In genomic region chr2:219279151-219279915, GRCh38 we compare ENCODE assay signal across 8 cellular contexts. TPM values are rescaled to one million over a fixed set of nuclear protein-coding genes. Genes with fewer than 3 reads are reported as not detected.
A peak's percentile ranks its signal among the peaks of the same experiment; 100 is the strongest.
DNase-seq lines count a peak whose midpoint lies in the region; ATAC-seq lines count a peak whose summit lies in the region.

TSS of gene DNAJB2 (plus strand) at chr2:219279366. CDS start at chr2:219279834, 468 bp downstream.

- H3K9me3 ChIP-seq in NT2/D1 (ENCODE audit: insufficient read depth, low read length) (no peaks in the 10 kb centered on the region), endocrine pancreas (ENCODE audit: control insufficient read depth, low read length) (no peaks in the 10 kb centered on the region), mesenchymal stem cell (ENCODE audit: control insufficient read depth, low read length) (no peaks in the 10 kb centered on the region)

- CTCF ChIA-PET in activated CD8-positive, alpha-beta memory T cell treated with anti-CD3 and anti-CD28 coated beads, Interleukin-2, amount 10 ng/mL, durations not matched to agents 7 days and 5 days (lab: Charles Lee) = interaction anchor here (0.6 to 14.8 kb wide), 28 partner anchors 10 to 381 kb away, joined by 3 to 260 read pairs (median 4); partner anchors contain the start of genes GLB1L, NHEJ1, STK16 and TUBA4A

- peak within 1 kb of the TSS; percentile 94 for H3K4me3 Mint-ChIP-seq in activated CD8-positive, alpha-beta memory T cell treated with anti-CD3 and anti-CD28 coated beads, Interleukin-2, amount 10 ng/mL, durations not matched to agents 7 days and 5 days

- peak within 1 kb of the TSS; percentile 99 for H2BK15ac ChIP-seq in mesenchymal stem cell (ENCODE audit: low read depth, poor library complexity, severe bottlenecking)

- peak within 1 kb of the TSS; percentile 84 for H2AK5ac ChIP-seq in mesenchymal stem cell (ENCODE audit: low read length, severe bottlenecking)

- peak; percentile 83 for ATAC-seq in GM21381 (IDR thresholded peaks at IDR 0.05; ENCODE audit: unreplicated experiment)
- peak; percentile 90 for ATAC-seq in activated CD8-positive, alpha-beta memory T cell treated with anti-CD3 and anti-CD28 coated beads, Interleukin-2, amount 10 ng/mL, durations not matched to agents 7 days and 5 days

- H3K9me3 Mint-ChIP-seq in activated CD8-positive, alpha-beta memory T cell treated with anti-CD3 and anti-CD28 coated beads, Interleukin-2, amount 10 ng/mL, durations not matched to agents 7 days and 5 days (ENCODE audit: low read depth) = no peaks in the 10 kb centered on the region

- H4K8ac ChIP-seq in mesenchymal stem cell (ENCODE audit: low read length) = peak within 1 kb of the TSS; percentile 51

- peak within 1 kb of the TSS; percentile 61 for H3K4me3 ChIP-seq in NT2/D1 (ENCODE audit: insufficient read length, low read depth)
- H3K4me3 ChIP-seq in endocrine pancreas (ENCODE audit: control insufficient read depth, insufficient read depth, low read length) = peak within 1 kb of the TSS; percentile 51
- peak within 1 kb of the TSS; percentile 68 to 94 for H3K4me3 ChIP-seq in mesenchymal stem cell (ENCODE audit: insufficient read depth in 1 of 2, low read depth in 1 of 2, low read length in 2 of 2)

- H4K91ac ChIP-seq in mesenchymal stem cell (ENCODE audit: low read length) = peak within 1 kb of the TSS; percentile 2

- peak within 1 kb of the TSS; percentile 45 to 91 for H3K18ac ChIP-seq in mesenchymal stem cell (ENCODE audit: low read depth in 1 of 2, low read length in 2 of 2)

- peaks cover 32% of the 10 kb centered on the region for H3K4me1 Mint-ChIP-seq in activated CD8-positive, alpha-beta memory T cell treated with anti-CD3 and anti-CD28 coated beads, Interleukin-2, amount 10 ng/mL, durations not matched to agents 7 days and 5 days

- H3K27me3 Mint-ChIP-seq in activated CD8-positive, alpha-beta memory T cell treated with anti-CD3 and anti-CD28 coated beads, Interleukin-2, amount 10 ng/mL, durations not matched to agents 7 days and 5 days = no peaks in the 10 kb centered on the region

- H2BK120ac ChIP-seq in mesenchymal stem cell (ENCODE audit: low read depth, low read length) = peak within 1 kb of the TSS; percentile 97

- peak within 1 kb of the TSS; percentile 82 to 90 for H2BK12ac ChIP-seq in mesenchymal stem cell (ENCODE audit: low read length in 2 of 2)

- H3K4me1 ChIP-seq in NT2/D1 (ENCODE audit: insufficient read depth, insufficient read length) (peaks cover 12% of the 10 kb centered on the region), endocrine pancreas (ENCODE audit: control insufficient read depth, insufficient read depth, low read length) (peaks cover 7% of the 10 kb centered on the region), mesenchymal stem cell (ENCODE audit: control insufficient read depth, insufficient read depth, low read depth, low read length) (peaks cover 32% of the 10 kb centered on the region)

- H3K27me3 ChIP-seq in NT2/D1 (ENCODE audit: insufficient read depth, insufficient read length) = no peaks in the 10 kb centered on the region
- no peaks in the 10 kb centered on the region for H3K27me3 ChIP-seq in endocrine pancreas (ENCODE audit: control insufficient read depth, insufficient read depth, low read length)
- H3K27me3 ChIP-seq in mesenchymal stem cell (ENCODE audit: control insufficient read depth in 1 of 2, insufficient read depth in 1 of 2, low read length in 2 of 2) = no peaks in the 10 kb centered on the region

- peak within 1 kb of the TSS; percentile 57 for H2AFZ ChIP-seq in mesenchymal stem cell (ENCODE audit: low read depth, low read length)

- H3K27ac Mint-ChIP-seq in activated CD8-positive, alpha-beta memory T cell treated with anti-CD3 and anti-CD28 coated beads, Interleukin-2, amount 10 ng/mL, durations not matched to agents 7 days and 5 days = peak within 1 kb of the TSS; percentile 96

- peak within 1 kb of the TSS; percentile 96 for H2BK5ac ChIP-seq in mesenchymal stem cell (ENCODE audit: low read depth, low read length, poor library complexity, severe bottlenecking)

- peak within 1 kb of the TSS; percentile 49 to 94 for H3K4ac ChIP-seq in mesenchymal stem cell (ENCODE audit: low read depth in 1 of 2, low read length in 2 of 2)

- H3K23ac ChIP-seq in mesenchymal stem cell (ENCODE audit: low read length in 2 of 2) = peak within 1 kb of the TSS in 1 of 2 experiments; percentile 89

- H3K36me3 ChIP-seq in NT2/D1 (ENCODE audit: insufficient read depth, insufficient read length, low read length) (peaks cover 41% of the 10 kb centered on the region), endocrine pancreas (ENCODE audit: control insufficient read depth, insufficient read depth, low read length) (no peaks in the 10 kb centered on the region), mesenchymal stem cell (ENCODE audit: control insufficient read depth in 1 of 2, insufficient read depth in 2 of 2, low read depth in 1 of 2, low read length in 2 of 2) (peaks cover 37 to 41% of the 10 kb centered on the region in 2 experiments)

- H3K4me2 ChIP-seq in mesenchymal stem cell (ENCODE audit: low read length, poor library complexity, severe bottlenecking) = peak within 1 kb of the TSS; percentile 65

- H3K79me1 ChIP-seq in mesenchymal stem cell (replicated peaks; ENCODE audit: low read length, poor library complexity, severe bottlenecking) = peaks cover 13% of the 10 kb centered on the region

- H3K27ac ChIP-seq in mesenchymal stem cell (ENCODE audit: low read length, poor library complexity, severe bottlenecking) = peak within 1 kb of the TSS; percentile 85

- peak within 1 kb of the TSS; percentile 76 for H3K9ac ChIP-seq in NT2/D1 (ENCODE audit: insufficient read length, low read depth)
- H3K9ac ChIP-seq in endocrine pancreas (ENCODE audit: control insufficient read depth, insufficient read depth, low read length) = peak within 1 kb of the TSS; percentile 74
- H3K9ac ChIP-seq in mesenchymal stem cell (ENCODE audit: low read length) = peak within 1 kb of the TSS; percentile 97

- DNase-seq in COR-L47 (lab: John Stamatoyannopoulos, UW) (peak; percentile 98), HUDEP-2 (lab: John Stamatoyannopoulos, UW; ENCODE audit: unreplicated experiment in 76 of 76) (peak in 75 of 76 experiments; percentile 80 to 100 (median 99)), NT2/D1 (ENCODE audit: low read depth, low spot score) (peak; percentile 95), mesenchymal stem cell (peak; percentile 100)
- DNase-seq in activated CD8-positive, alpha-beta memory T cell treated with anti-CD3 and anti-CD28 coated beads, Interleukin-2, amount 10 ng/mL, durations not matched to agents 7 days and 5 days = peak; percentile 99
- DNase-seq in stimulated activated CD8-positive, alpha-beta memory T cell treated with anti-CD3 and anti-CD28 coated beads, Interleukin-12 subunit alpha, Interleukin-12 subunit beta, amount 100 ng/mL, for 4 hours (ENCODE audit: low read depth) = peak; percentile 99

- 0% methylated on average over 59 of the region's 65 CpGs for WGBS in mesenchymal stem cell

- peaks cover 12% of the 10 kb centered on the region for H3K36me3 Mint-ChIP-seq in activated CD8-positive, alpha-beta memory T cell treated with anti-CD3 and anti-CD28 coated beads, Interleukin-2, amount 10 ng/mL, durations not matched to agents 7 days and 5 days

- H3K14ac ChIP-seq in mesenchymal stem cell (ENCODE audit: low read length in 2 of 2) = peak within 1 kb of the TSS in 1 of 2 experiments; percentile 68

RNA-seq across cellular contexts. Expression of gene DNAJB2, which starts in this region (rescaled TPM):
- 10 to 100 TPM; 48.2 to 49.0 TPM for total RNA-seq in activated CD8-positive, alpha-beta memory T cell treated with anti-CD3 and anti-CD28 coated beads, Interleukin-2, amount 10 ng/mL, durations not matched to agents 7 days and 5 days
- 32.5 TPM for polyA plus RNA-seq in mesenchymal stem cell (2013, experiment 1 of 2)
- 34.8 TPM for polyA plus RNA-seq in mesenchymal stem cell (2013, experiment 2 of 2)

Comparison
In these comparisons a context has a peak if more than half of its experiments do, and no peak if none do; other contexts are left out.
1. Peak in every context shown above with its lines: DNase-seq, ATAC-seq, H3K4me3 ChIP-seq and H3K27ac ChIP-seq.